ENCODE assay signal across 33 cellular contexts in the genomic region with DNA sequence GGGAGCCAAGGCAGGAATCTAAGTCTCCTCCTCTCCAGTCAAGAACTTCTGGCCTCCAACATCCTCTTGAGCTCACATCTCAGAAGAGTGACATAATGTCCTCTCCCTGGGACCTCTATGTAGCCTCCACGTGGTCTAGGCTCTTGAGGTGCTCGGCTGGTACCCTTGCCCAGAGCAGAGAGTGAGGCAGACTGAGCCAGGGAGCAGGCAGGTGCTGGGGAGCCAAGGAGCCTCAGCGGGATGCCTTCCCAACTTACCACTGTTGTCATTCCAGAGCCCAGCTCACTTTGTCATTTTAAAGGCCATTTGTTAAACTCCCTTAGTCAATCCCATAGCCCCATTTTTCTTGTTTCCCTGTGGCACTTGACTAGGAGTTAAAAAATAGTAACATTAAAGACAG.
"Had no signal": no experiment of that assay in that cellular context is flagged by ENCODE, and none has a peak within 500 bp of the region (broad histone marks: within the 10 kb centered on the region; RNA-seq: fewer than 3 reads in every experiment).

No MANE protein-coding gene starts in this region.

- H3K27ac Mint-ChIP-seq: activated CD8-positive, alpha-beta memory T cell treated with anti-CD3 and anti-CD28 coated beads, Interleukin-2, amount 10 ng/mL, durations not matched to agents 7 days and 5 days; activated CD8-positive, alpha-beta T cell treated with anti-CD3 and anti-CD28 coated beads, Interleukin-2, amount 10 ng/mL, durations not matched to agents 7 days and 5 days; activated naive CD4-positive, alpha-beta T cell treated with anti-CD3 and anti-CD28 coated beads for 36 hours; activated naive CD4-positive, alpha-beta T cell treated with anti-CD3 and anti-CD28 coated beads, Interleukin-2, amount 50 U/mL, for 24 hours; activated naive CD8-positive, alpha-beta T cell treated with anti-CD3 and anti-CD28 coated beads for 36 hours; activated naive CD8-positive, alpha-beta T cell treated with anti-CD3 and anti-CD28 coated beads, Interleukin-2, amount 50 U/mL, for 24 hours; activated T-helper 1 cell treated with anti-CD3 and anti-CD28 coated beads, Interleukin-12 subunit alpha, Interleukin-12 subunit beta, Interleukin-2, Interleukin-4 antibody, amounts not matched to agents 30 ng/mL and 10 ng/mL and 1 ng/mL, durations not matched to agents 14 hours and 24 hours and 36 hours; activated T-helper 2 cell treated with anti-CD3 and anti-CD28 coated beads, Interferon-gamma antibody, Interleukin-2, Interleukin-4, amounts not matched to agents 10 μg/mL and 5 μg/mL and 100 μg/mL, durations not matched to agents 14 hours and 24 hours and 36 hours; dendritic cell treated with granulocyte-macrophage colony-stimulating factor and Interleukin-4, amounts not matched to agents 40 ng/mL and 50 ng/mL, for 4 days; endodermal cell had no signal

- H3K4me3 Mint-ChIP-seq: activated CD4-positive, alpha-beta memory T cell treated with anti-CD3 and anti-CD28 coated beads for 36 hours; activated CD8-positive, alpha-beta memory T cell treated with anti-CD3 and anti-CD28 coated beads, Interleukin-2, amount 10 ng/mL, durations not matched to agents 7 days and 5 days; activated CD8-positive, alpha-beta T cell treated with anti-CD3 and anti-CD28 coated beads, Interleukin-2, amount 10 ng/mL, durations not matched to agents 7 days and 5 days; activated naive CD4-positive, alpha-beta T cell treated with anti-CD3 and anti-CD28 coated beads for 36 hours; activated naive CD4-positive, alpha-beta T cell treated with anti-CD3 and anti-CD28 coated beads, Interleukin-2, amount 50 U/mL, for 24 hours; activated naive CD8-positive, alpha-beta T cell treated with anti-CD3 and anti-CD28 coated beads for 36 hours; activated naive CD8-positive, alpha-beta T cell treated with anti-CD3 and anti-CD28 coated beads, Interleukin-2, amount 50 U/mL, for 24 hours; activated T-helper 1 cell treated with anti-CD3 and anti-CD28 coated beads, Interleukin-12 subunit alpha, Interleukin-12 subunit beta, Interleukin-2, Interleukin-4 antibody, amounts not matched to agents 30 ng/mL and 10 ng/mL and 1 ng/mL, durations not matched to agents 14 hours and 24 hours and 36 hours; dendritic cell treated with granulocyte-macrophage colony-stimulating factor and Interleukin-4, amounts not matched to agents 40 ng/mL and 50 ng/mL, for 4 days; endodermal cell had no signal

- H3K9me3 Mint-ChIP-seq: activated naive CD4-positive, alpha-beta T cell treated with anti-CD3 and anti-CD28 coated beads, Interleukin-2, amount 50 U/mL, for 24 hours; dendritic cell treated with granulocyte-macrophage colony-stimulating factor and Interleukin-4, amounts not matched to agents 40 ng/mL and 50 ng/mL, for 4 days; endodermal cell had no signal

- H3K4me1 ChIP-seq: body of pancreas had no signal

- ATAC-seq: activated CD8-positive, alpha-beta memory T cell treated with anti-CD3 and anti-CD28 coated beads, Interleukin-2, amount 10 ng/mL, durations not matched to agents 7 days and 5 days; activated CD8-positive, alpha-beta T cell treated with anti-CD3 and anti-CD28 coated beads, Interleukin-2, amount 10 ng/mL, durations not matched to agents 7 days and 5 days; activated naive CD8-positive, alpha-beta T cell treated with anti-CD3 and anti-CD28 coated beads, Interleukin-2, amount 50 U/mL, for 24 hours; body of pancreas; esophagus mucosa had no signal

- H3K27me3 Mint-ChIP-seq: activated naive CD4-positive, alpha-beta T cell treated with anti-CD3 and anti-CD28 coated beads, Interleukin-2, amount 50 U/mL, for 24 hours; activated naive CD8-positive, alpha-beta T cell treated with anti-CD3 and anti-CD28 coated beads, Interleukin-2, amount 50 U/mL, for 24 hours had no signal

- H3K9me3 ChIP-seq: adrenal gland, body of pancreas had no signal

- H3K27ac ChIP-seq: adrenal gland, body of pancreas, cardiac muscle cell, coronary artery, dorsolateral prefrontal cortex had no signal

- H3K4me3 ChIP-seq: adrenal gland, body of pancreas, cardiac muscle cell, coronary artery, dorsolateral prefrontal cortex had no signal

- H3K36me3 Mint-ChIP-seq: activated CD4-positive, alpha-beta memory T cell treated with anti-CD3 and anti-CD28 coated beads for 36 hours; activated naive CD4-positive, alpha-beta T cell treated with anti-CD3 and anti-CD28 coated beads, Interleukin-2, amount 50 U/mL, for 24 hours; activated naive CD8-positive, alpha-beta T cell treated with anti-CD3 and anti-CD28 coated beads for 36 hours had no signal

- FAIRE-seq: frontal cortex had no signal

- DNase-seq: activated CD4-positive, alpha-beta memory T cell treated with anti-CD3 and anti-CD28 coated beads for 36 hours; activated CD4-positive, alpha-beta T cell treated with anti-CD3 and anti-CD28 coated beads for 1 hour; activated CD4-positive, alpha-beta T cell treated with anti-CD3 and anti-CD28 coated beads for 4 hours; activated CD4-positive, alpha-beta T cell treated with anti-CD3 and anti-CD28 coated beads, Interleukin-2, amount 50 U/mL, for 1 hour; activated CD8-positive, alpha-beta memory T cell treated with anti-CD3 and anti-CD28 coated beads, Interleukin-2, amount 10 ng/mL, durations not matched to agents 7 days and 5 days; activated CD8-positive, alpha-beta memory T cell treated with anti-CD3 and anti-CD28 coated beads, Interleukin-2, amount 50 U/mL, for 4 hours; activated CD8-positive, alpha-beta T cell treated with anti-CD3 and anti-CD28 coated beads, Interleukin-2, amount 10 ng/mL, durations not matched to agents 7 days and 5 days; activated effector memory CD4-positive, alpha-beta T cell treated with anti-CD3 and anti-CD28 coated beads, Interleukin-2, amount 50 U/mL, for 16 hours; activated naive CD4-positive, alpha-beta T cell treated with anti-CD3 and anti-CD28 coated beads for 36 hours; activated naive CD8-positive, alpha-beta T cell treated with anti-CD3 and anti-CD28 coated beads for 36 hours; activated naive CD8-positive, alpha-beta T cell treated with anti-CD3 and anti-CD28 coated beads, Interleukin-2, amount 50 U/mL, for 24 hours; activated T-cell treated with anti-CD3 and anti-CD28 coated beads, Interleukin-2, amount 50 U/mL, for 1 hour; activated T-cell treated with anti-CD3 and anti-CD28 coated beads, Interleukin-2, amount 50 U/mL, for 48 hours; adrenal gland; amygdala; aorta; body of pancreas; central memory CD4-positive, alpha-beta T cell; cerebellar nuclear complex; dorsolateral prefrontal cortex; effector memory CD4-positive, alpha-beta T cell; endodermal cell; foreskin fibroblast; head of caudate nucleus; T-helper 2 cell had no signal

- H3K27me3 ChIP-seq: adrenal gland, body of pancreas, cardiac muscle cell had no signal

- H3K36me3 ChIP-seq: adrenal gland, cardiac muscle cell had no signal
